1 cellular context compared by ENCODE assay signal in the genomic region with DNA sequence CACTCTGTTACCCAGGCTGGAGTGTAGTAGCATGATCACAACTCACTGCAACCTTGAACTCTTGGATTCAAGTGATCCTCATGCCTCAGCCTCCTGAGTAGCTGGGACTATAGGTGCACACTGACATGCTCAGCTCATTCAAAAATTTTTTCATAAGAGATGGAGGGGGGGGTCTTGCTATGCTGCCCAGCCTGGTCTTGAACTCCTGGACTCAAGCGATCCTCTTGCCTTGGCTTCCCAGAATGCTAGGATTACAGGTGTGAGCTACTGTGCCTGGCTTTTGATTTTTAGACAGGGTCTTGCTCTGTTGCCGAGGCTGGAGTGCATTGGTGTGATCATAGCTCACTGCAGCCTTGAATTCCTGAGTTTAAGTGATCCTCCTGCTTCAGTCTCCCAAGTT.
TF ChIP-seq lines count a peak whose summit lies in the region.

No MANE protein-coding gene starts in this region.

TF ChIP-seq in K562, 482 proteins besides CTCF, POLR2A, EP300 and RAD21:
- TF ChIP-seq SAFB (IDR thresholded peaks at IDR 0.05; ENCODE audit: borderline replicate concordance, low read depth, low read length) (no peak), PURB (CRISPR knock-in tag; IDR thresholded peaks at IDR 0.05; ENCODE audit: low read depth) (no peak), DNMT1 (IDR thresholded peaks at IDR 0.05) (no peak), ZNF121 (CRISPR knock-in tag; conservative IDR thresholded peaks at IDR 0.05) (peak; percentile 92), HCFC1 (IDR thresholded peaks at IDR 0.05; ENCODE audit: low read depth, low read length) (no peak), HNRNPLL (IDR thresholded peaks at IDR 0.05; ENCODE audit: low read depth, low read length, poor library complexity, severe bottlenecking) (no peak), ZNF584 (CRISPR knock-in tag; IDR thresholded peaks at IDR 0.05; ENCODE audit: low read depth) (no peak), RBM25 (IDR thresholded peaks at IDR 0.05; ENCODE audit: low read depth, low read length, severe bottlenecking) (peak; percentile 77), SMARCB1 (IDR thresholded peaks at IDR 0.05; ENCODE audit: insufficient read length, low read depth) (no peak), ZNF408 (CRISPR knock-in tag; IDR thresholded peaks at IDR 0.05; ENCODE audit: low read depth) (no peak)
- TF ChIP-seq, protein P1, sequence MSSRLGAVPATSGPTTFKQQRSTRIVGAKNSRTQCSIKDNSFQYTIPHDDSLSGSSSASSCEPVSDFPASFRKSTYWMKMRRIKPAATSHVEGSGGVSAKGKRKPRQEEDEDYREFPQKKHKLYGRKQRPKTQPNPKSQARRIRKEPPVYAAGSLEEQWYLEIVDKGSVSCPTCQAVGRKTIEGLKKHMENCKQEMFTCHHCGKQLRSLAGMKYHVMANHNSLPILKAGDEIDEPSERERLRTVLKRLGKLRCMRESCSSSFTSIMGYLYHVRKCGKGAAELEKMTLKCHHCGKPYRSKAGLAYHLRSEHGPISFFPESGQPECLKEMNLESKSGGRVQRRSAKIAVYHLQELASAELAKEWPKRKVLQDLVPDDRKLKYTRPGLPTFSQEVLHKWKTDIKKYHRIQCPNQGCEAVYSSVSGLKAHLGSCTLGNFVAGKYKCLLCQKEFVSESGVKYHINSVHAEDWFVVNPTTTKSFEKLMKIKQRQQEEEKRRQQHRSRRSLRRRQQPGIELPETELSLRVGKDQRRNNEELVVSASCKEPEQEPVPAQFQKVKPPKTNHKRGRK (tag; IDR thresholded peaks at IDR 0.05): no peak
